16 cellular contexts compared by ENCODE assay signal in the genomic region with DNA sequence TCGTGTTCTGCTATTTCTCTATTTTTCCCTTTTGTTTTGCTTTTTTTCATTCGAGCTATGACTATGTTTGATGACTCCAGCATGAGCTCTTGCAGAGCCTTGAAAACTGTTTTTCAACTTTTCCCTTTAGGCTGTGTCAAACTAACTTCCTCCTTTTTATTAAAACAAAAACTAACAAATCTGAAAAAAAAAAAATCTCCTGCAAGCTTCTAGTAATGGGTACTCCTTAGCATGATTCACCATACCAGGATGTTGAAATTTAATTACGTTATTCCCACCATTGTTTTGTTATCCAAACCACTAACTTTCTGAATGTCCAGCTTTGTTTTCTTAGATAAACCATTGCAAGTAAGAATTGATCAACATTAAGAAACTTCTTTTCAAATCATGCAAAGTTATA. TPM values are rescaled to one million over a fixed set of nuclear protein-coding genes. Genes with fewer than 3 reads are reported as not detected.
A peak's percentile ranks its signal among the peaks of the same experiment; 100 is the strongest.
DNase-seq lines count a peak whose midpoint lies in the region; ATAC-seq and TF ChIP-seq lines count a peak whose summit lies in the region.
"Had no signal": no experiment of that assay in that cellular context is flagged by ENCODE, and none has a peak within 500 bp of the region (broad histone marks: within the 10 kb centered on the region; RNA-seq: fewer than 3 reads in every experiment).

No MANE protein-coding gene starts in this region.

- in situ Hi-C loops in GM23248 (cut with MboI), result no loop called here

- CTCF ChIA-PET in activated CD4-positive, alpha-beta T cell treated with anti-CD3 and anti-CD28 coated beads for 36 hours (lab: Charles Lee), result interaction anchor here (0.5 to 1.2 kb wide), 3 partner anchors 29 to 59 kb away, joined by 3 read pairs; no protein-coding TSS in a partner anchor

- intact Hi-C loops in activated CD4-positive, alpha-beta T cell treated with anti-CD3 and anti-CD28 coated beads for 36 hours (cut with DNase I, micrococcal nuclease), result no loop called here

- POLR2A ChIA-PET in activated CD4-positive, alpha-beta T cell treated with anti-CD3 and anti-CD28 coated beads for 36 hours (lab: Charles Lee), result interaction anchor here (0.6 kb wide), 1 partner anchor 312 kb away, joined by 3 read pairs; no protein-coding TSS in a partner anchor

- H3K9ac ChIP-seq in GM23248 (no peak overlapping the region), adipocyte (ENCODE audit: low read length) (no peak overlapping the region)

- H3K4me3 Mint-ChIP-seq in activated CD4-positive, alpha-beta T cell treated with anti-CD3 and anti-CD28 coated beads for 36 hours, result no peak overlapping the region
- H3K4me3 Mint-ChIP-seq: activated CD4-positive, alpha-beta memory T cell treated with anti-CD3 and anti-CD28 coated beads, Interleukin-2, amount 10 ng/mL, durations not matched to agents 7 days and 5 days; T-helper 1 cell treated with Interleukin-12 subunit alpha and Interleukin-12 subunit beta and Interleukin-4 antibody, amounts not matched to agents 30 μg/mL and 1 μg/mL, for 36 hours had no signal

- H3K4me1 ChIP-seq in GM23248 (ENCODE audit: insufficient read depth), result peaks cover 5% of the 10 kb centered on the region; the same call in 1 of the 2 replicates
- peaks cover 4% of the 10 kb centered on the region for H3K4me1 ChIP-seq in adipocyte (ENCODE audit: control insufficient read depth, insufficient read depth, low read length)
- H3K4me1 ChIP-seq: tibial nerve had no signal

- no peak overlapping the region for H2AFZ ChIP-seq in GM23248

- no peak for TF ChIP-seq CTCF in fibroblast of villous mesenchyme (IDR thresholded peaks at IDR 0.05; ENCODE audit: insufficient read depth, low read depth, low read length)

- no peak for ATAC-seq in activated CD4-positive, alpha-beta T cell treated with anti-CD3 and anti-CD28 coated beads for 36 hours
- no peak for ATAC-seq in GM21619 (IDR thresholded peaks at IDR 0.05; ENCODE audit: unreplicated experiment)
- ATAC-seq: activated naive CD4-positive, alpha-beta T cell treated with anti-CD3 and anti-CD28 coated beads, Interleukin-2, amount 50 U/mL, for 72 hours; sciatic nerve had no signal

- H3K4me3 ChIP-seq in GM23248 (no peak overlapping the region), adipocyte (ENCODE audit: low read length) (no peak overlapping the region), fibroblast of villous mesenchyme (ENCODE audit: low read depth, low read length) (no peak overlapping the region)
- H3K4me3 ChIP-seq: tibial nerve had no signal

- H4K20me1 ChIP-seq in GM23248 (ENCODE audit: insufficient read depth), result no peaks in the 10 kb centered on the region

- no peak overlapping the region for H3K4me2 ChIP-seq in GM23248 (ENCODE audit: unreplicated experiment)

- H3K27me3 Mint-ChIP-seq in activated CD4-positive, alpha-beta T cell treated with anti-CD3 and anti-CD28 coated beads for 36 hours, result peaks cover 18% of the 10 kb centered on the region

- H3K27ac Mint-ChIP-seq in activated CD4-positive, alpha-beta T cell treated with anti-CD3 and anti-CD28 coated beads for 36 hours, result no peak overlapping the region
- H3K27ac Mint-ChIP-seq: activated CD4-positive, alpha-beta memory T cell treated with anti-CD3 and anti-CD28 coated beads, Interleukin-2, amount 10 ng/mL, durations not matched to agents 7 days and 5 days; activated naive CD4-positive, alpha-beta T cell treated with anti-CD3 and anti-CD28 coated beads, Interleukin-2, amount 50 U/mL, for 72 hours; T-helper 1 cell treated with Interleukin-12 subunit alpha and Interleukin-12 subunit beta and Interleukin-4 antibody, amounts not matched to agents 30 μg/mL and 1 μg/mL, for 36 hours had no signal

- no peaks in the 10 kb centered on the region for H3K79me2 ChIP-seq in GM23248 (ENCODE audit: insufficient read depth)

- no peaks in the 10 kb centered on the region for H3K9me3 ChIP-seq in GM23248 (ENCODE audit: low read depth)
- H3K9me3 ChIP-seq in adipocyte (ENCODE audit: control insufficient read depth, low read length), result no peaks in the 10 kb centered on the region

- no peaks in the 10 kb centered on the region for H3K36me3 Mint-ChIP-seq in activated CD4-positive, alpha-beta T cell treated with anti-CD3 and anti-CD28 coated beads for 36 hours (ENCODE audit: low read depth)

- 35 to 43% methylated on average over 3 of the region's 3 CpGs for WGBS in GM23248 (ENCODE audit: low coverage in 1 of 2, low lambda C conversion rate in 2 of 2, missing lambda C conversion rate in 2 of 2), 2 experiments

- no peaks in the 10 kb centered on the region for H3K4me1 Mint-ChIP-seq in activated CD4-positive, alpha-beta T cell treated with anti-CD3 and anti-CD28 coated beads for 36 hours
- H3K4me1 Mint-ChIP-seq: activated CD4-positive, alpha-beta memory T cell treated with anti-CD3 and anti-CD28 coated beads, Interleukin-2, amount 10 ng/mL, durations not matched to agents 7 days and 5 days had no signal

- H3K36me3 ChIP-seq in GM23248 (ENCODE audit: low read depth) (no peaks in the 10 kb centered on the region), adipocyte (ENCODE audit: control insufficient read depth, insufficient read depth, low read length, severe bottlenecking) (no peaks in the 10 kb centered on the region)
- H3K36me3 ChIP-seq: tibial nerve had no signal

- DNase-seq in A172 (ENCODE audit: low spot score) (peak; percentile 45), GM23248 (peak; percentile 58), adipocyte (ENCODE audit: low read depth) (peak; percentile 69), fibroblast of villous mesenchyme (ENCODE audit: low read depth) (peak; percentile 71), NCI-H69 (lab: John Stamatoyannopoulos, UW) (no peak)
- DNase-seq in activated CD4-positive, alpha-beta T cell treated with anti-CD3 and anti-CD28 coated beads for 36 hours, result no peak
- DNase-seq in activated naive CD4-positive, alpha-beta T cell treated with Interleukin-2 at 50 U/mL for 16 hours, result no peak
- DNase-seq: activated CD4-positive, alpha-beta memory T cell treated with anti-CD3 and anti-CD28 coated beads, Interleukin-2, amount 10 ng/mL, durations not matched to agents 7 days and 5 days; effector CD8-positive, alpha-beta T cell; NCI-H774 had no signal

- no peak overlapping the region for H3K27ac ChIP-seq in GM23248
- H3K27ac ChIP-seq: tibial nerve had no signal

- H3K9me3 Mint-ChIP-seq in activated CD4-positive, alpha-beta T cell treated with anti-CD3 and anti-CD28 coated beads for 36 hours (ENCODE audit: low read depth), result peaks cover 2% of the 10 kb centered on the region
- H3K9me3 Mint-ChIP-seq: activated CD4-positive, alpha-beta memory T cell treated with anti-CD3 and anti-CD28 coated beads, Interleukin-2, amount 10 ng/mL, durations not matched to agents 7 days and 5 days; T-helper 1 cell treated with Interleukin-12 subunit alpha and Interleukin-12 subunit beta and Interleukin-4 antibody, amounts not matched to agents 30 μg/mL and 1 μg/mL, for 36 hours had no signal

- H3K27me3 ChIP-seq in GM23248 (replicated peaks; ENCODE audit: insufficient read depth) (peaks cover 26% of the 10 kb centered on the region), adipocyte (replicated peaks; ENCODE audit: control insufficient read depth, insufficient read depth, low read length) (peaks cover 13% of the 10 kb centered on the region)
- H3K27me3 ChIP-seq: tibial nerve had no signal

- H3F3A ChIP-seq in GM23248 (ENCODE audit: insufficient read depth), result 0 out of 2 replicates have a peak, but pooled peaks cover 16% of the 10 kb centered on the region

- no peaks in the 10 kb centered on the region for H3K9me2 ChIP-seq in GM23248 (ENCODE audit: insufficient read depth)

RNA-seq across cellular contexts. Expression of a gene that starts 12.4 kb away (rescaled TPM):
- total RNA-seq in A172 (2014; rRNA removed; shearing (Covaris generic)), result not detected in 2 replicates
- total RNA-seq in GM23248 (2014; rRNA removed; shearing (Covaris generic)), result not detected in 2 replicates
- polyA plus RNA-seq in GM23248 (2016; fragmentation: Nextera tagmentation; extraction: Ambion mirVana), result 0.20 TPM in 1 of 2 replicates, not detected in the other
- total RNA-seq in fibroblast of villous mesenchyme, result not detected in 2 replicates
- not detected for total RNA-seq in activated CD4-positive, alpha-beta T cell treated with anti-CD3 and anti-CD28 coated beads for 36 hours
- total RNA-seq: activated CD4-positive, alpha-beta memory T cell treated with anti-CD3 and anti-CD28 coated beads, Interleukin-2, amount 10 ng/mL, durations not matched to agents 7 days and 5 days; activated naive CD4-positive, alpha-beta T cell treated with anti-CD3 and anti-CD28 coated beads, Interleukin-2, amount 50 U/mL, for 72 hours; sciatic nerve had no signal
- polyA plus RNA-seq: AG04450 had no signal

Comparison
In these comparisons a context has a peak if more than half of its experiments do, and no peak if none do; other contexts are left out.
1. DNase-seq: peak in A172 (single experiment), GM23248 (single experiment), adipocyte (single experiment) and fibroblast of villous mesenchyme (single experiment); none in activated CD4-positive, alpha-beta T cell treated with anti-CD3 and anti-CD28 coated beads for 36 hours (single experiment), NCI-H69 (single experiment) and activated naive CD4-positive, alpha-beta T cell treated with Interleukin-2 at 50 U/mL for 16 hours (single experiment).